Comparison of ENCODE assay signal across 36 cellular contexts in the genomic region with DNA sequence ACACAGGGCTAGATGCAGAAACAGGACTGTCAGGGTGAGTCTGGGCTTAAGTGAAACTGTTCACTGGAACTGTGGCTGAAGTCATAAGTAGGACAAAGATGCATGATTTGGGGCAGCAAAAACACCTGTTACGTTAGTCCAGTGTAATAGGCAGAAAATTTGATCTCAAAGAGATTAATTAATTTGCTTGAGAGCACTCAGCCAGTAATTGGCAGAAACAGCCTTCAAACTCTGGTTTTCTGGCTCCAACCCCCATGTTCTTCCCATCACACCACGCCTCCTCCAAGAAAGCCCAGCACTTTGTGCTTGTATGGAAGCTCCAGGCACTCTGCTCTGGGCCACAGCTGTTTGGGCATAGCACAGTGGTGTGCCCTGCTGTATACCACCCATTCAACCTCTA. TPM values are rescaled to one million over a fixed set of nuclear protein-coding genes. Genes with fewer than 3 reads are reported as not detected.
"Had no signal": no experiment of that assay in that cellular context is flagged by ENCODE, and none has a peak within 500 bp of the region (broad histone marks: within the 10 kb centered on the region; RNA-seq: fewer than 3 reads in every experiment).

No MANE protein-coding gene starts in this region.

- ATAC-seq: foreskin keratinocyte; gastroesophageal sphincter; heart left ventricle; left lobe of liver; mucosa of descending colon; natural killer cell treated with Interleukin-12 subunit alpha and Interleukin-12 subunit beta and Interleukin-15 and Interleukin-18, amount 100 ng/mL, for 72 hours; sciatic nerve; stimulated activated effector memory CD8-positive, alpha-beta T cell treated with anti-CD3 and anti-CD28 coated beads, Interleukin-12 subunit alpha, Interleukin-12 subunit beta, amount 100 ng/mL, for 72 hours had no signal

- H3K27me3 Mint-ChIP-seq: memory B cell; naive B cell; natural killer cell treated with Interleukin-12 subunit alpha and Interleukin-12 subunit beta and Interleukin-15 and Interleukin-18, amount 100 ng/mL, for 72 hours had no signal

- H3K36me3 ChIP-seq: esophagus muscularis mucosa, gastroesophageal sphincter, heart left ventricle, right atrium auricular region, stomach, thyroid gland, vagina had no signal

- H3K27ac Mint-ChIP-seq: memory B cell; mesothelial cell of epicardium; naive B cell; natural killer cell treated with Interleukin-12 subunit alpha and Interleukin-12 subunit beta and Interleukin-15 and Interleukin-18, amount 100 ng/mL, for 72 hours; progenitor cell of endocrine pancreas; stimulated activated effector memory CD8-positive, alpha-beta T cell treated with anti-CD3 and anti-CD28 coated beads, Interleukin-12 subunit alpha, Interleukin-12 subunit beta, amount 100 ng/mL, for 72 hours had no signal

- H3K27me3 ChIP-seq: esophagus muscularis mucosa, foreskin keratinocyte, gastroesophageal sphincter, heart left ventricle, hepatocyte, right atrium auricular region, stomach, thyroid gland, vagina had no signal

- H3K4me3 Mint-ChIP-seq: memory B cell; mesothelial cell of epicardium; naive B cell; natural killer cell treated with Interleukin-12 subunit alpha and Interleukin-12 subunit beta and Interleukin-15 and Interleukin-18, amount 100 ng/mL, for 72 hours; neural crest cell; stimulated activated effector memory CD8-positive, alpha-beta T cell treated with anti-CD3 and anti-CD28 coated beads, Interleukin-12 subunit alpha, Interleukin-12 subunit beta, amount 100 ng/mL, for 72 hours had no signal

- H3K4me1 ChIP-seq: esophagus muscularis mucosa, gastroesophageal sphincter, heart left ventricle, parathyroid adenoma, right atrium auricular region, stomach, thyroid gland, vagina had no signal

- H3K27ac ChIP-seq: esophagus muscularis mucosa, foreskin keratinocyte, gastroesophageal sphincter, heart left ventricle, hepatocyte, parathyroid adenoma, right atrium auricular region, stomach, thyroid gland, vagina had no signal

- H2AFZ ChIP-seq: hepatocyte, parathyroid adenoma had no signal

- H3K9ac ChIP-seq: parathyroid adenoma had no signal

- DNase-seq: dermis blood vessel endothelial cell; effector memory CD4-positive, alpha-beta T cell; foreskin keratinocyte; heart left ventricle; kidney; mucosa of descending colon; naive B cell; stimulated activated CD4-positive, alpha-beta T cell treated with anti-CD3 and anti-CD28 coated beads, Interleukin-12 subunit alpha, Interleukin-12 subunit beta, amount 100 ng/mL, for 4 hours; stimulated activated CD4-positive, alpha-beta T cell treated with anti-CD3 and anti-CD28 coated beads, Interleukin-2, amount 100 ng/mL, for 24 hours; stimulated activated CD4-positive, alpha-beta T cell treated with anti-CD3 and anti-CD28 coated beads, Interleukin-4, amount 100 ng/mL, for 24 hours; stimulated activated naive CD4-positive, alpha-beta T cell treated with Interleukin-2 at 50 U/mL for 16 hours; stomach; thyroid gland; trophoblast cell had no signal

- H3K4me2 ChIP-seq: hepatocyte, smooth muscle cell had no signal

- H3K4me1 Mint-ChIP-seq: memory B cell; mesothelial cell of epicardium; naive B cell; neural crest cell; stimulated activated effector memory CD8-positive, alpha-beta T cell treated with anti-CD3 and anti-CD28 coated beads, Interleukin-12 subunit alpha, Interleukin-12 subunit beta, amount 100 ng/mL, for 72 hours had no signal

- H3K36me3 Mint-ChIP-seq: memory B cell; mesothelial cell of epicardium; naive B cell; natural killer cell treated with Interleukin-12 subunit alpha and Interleukin-12 subunit beta and Interleukin-15 and Interleukin-18, amount 100 ng/mL, for 72 hours; stimulated activated effector memory CD8-positive, alpha-beta T cell treated with anti-CD3 and anti-CD28 coated beads, Interleukin-12 subunit alpha, Interleukin-12 subunit beta, amount 100 ng/mL, for 72 hours had no signal

- H3K9me3 ChIP-seq: esophagus muscularis mucosa, mucosa of descending colon, right atrium auricular region, stomach, thyroid gland, vagina had no signal

- H3K79me2 ChIP-seq: hepatocyte, parathyroid adenoma had no signal

- H3K4me3 ChIP-seq: esophagus muscularis mucosa, gastroesophageal sphincter, heart left ventricle, hepatocyte, lung, mucosa of descending colon, right atrium auricular region, smooth muscle cell, stomach, thyroid gland, vagina had no signal

RNA-seq across cellular contexts. Expression of gene CNTNAP5, which starts 54.0 kb away (rescaled TPM):
- total RNA-seq: dermis blood vessel endothelial cell; endothelial cell of umbilical vein; epithelial cell of proximal tubule; fibroblast of lung; foreskin keratinocyte; heart left ventricle; hepatocyte; left lobe of liver; liver; natural killer cell treated with Interleukin-12 subunit alpha and Interleukin-12 subunit beta and Interleukin-15 and Interleukin-18, amount 100 ng/mL, for 72 hours; osteoblast; right atrium auricular region; sciatic nerve; smooth muscle cell; subcutaneous adipose tissue; thyroid gland; vagina had no signal
- polyA plus RNA-seq: endothelial cell of umbilical vein, fibroblast of lung, foreskin keratinocyte, heart left ventricle, liver, lung, smooth muscle cell, stomach had no signal
